Comparison of ENCODE assay signal across 19 cellular contexts in the genomic region with DNA sequence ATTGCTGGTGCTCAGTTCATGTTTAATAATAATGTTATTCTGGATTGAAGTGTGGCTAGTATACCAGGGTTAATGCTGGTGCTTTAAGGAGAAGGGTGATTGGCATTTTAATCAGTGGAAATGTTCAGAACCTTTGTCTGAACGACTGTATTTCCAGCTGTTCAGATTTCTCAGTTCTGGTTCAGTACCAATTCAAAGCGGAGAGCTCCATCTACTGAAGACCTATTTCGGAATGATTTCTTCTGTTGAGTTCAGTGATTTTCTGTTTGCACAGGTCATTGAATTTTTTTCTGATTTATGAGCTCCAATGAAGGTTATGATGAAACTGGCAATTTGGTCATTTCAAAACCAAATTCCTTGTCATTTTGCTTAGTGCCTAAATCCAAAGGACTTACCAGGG.
DNase-seq lines count a peak whose midpoint lies in the region; ATAC-seq and TF ChIP-seq lines count a peak whose summit lies in the region.
"Had no signal": no experiment of that assay in that cellular context is flagged by ENCODE, and none has a peak within 500 bp of the region (broad histone marks: within the 10 kb centered on the region; RNA-seq: fewer than 3 reads in every experiment).

No MANE protein-coding gene starts in this region.

- H3K4me3 ChIP-seq in liver (ENCODE audit: low read depth in 1 of 3, low read length in 3 of 3) = no peak overlapping the region
- no peak overlapping the region for H3K4me3 ChIP-seq in right lobe of liver
- H3K4me3 ChIP-seq: PC-9, SJSA1 had no signal

- H3K9me3 ChIP-seq in liver (ENCODE audit: control insufficient read depth in 4 of 4, low read length in 3 of 4) (no peaks in the 10 kb centered on the region), right lobe of liver (no peaks in the 10 kb centered on the region)
- H3K9me3 ChIP-seq: Caco-2, SJSA1 had no signal

- H3K27ac ChIP-seq in liver (ENCODE audit: low read depth in 1 of 2, low read length in 2 of 2) (no peak overlapping the region), right lobe of liver (no peak overlapping the region)
- H3K27ac ChIP-seq: HL-60, PC-9, SJSA1 had no signal

- H3K4me3 Mint-ChIP-seq in activated naive CD8-positive, alpha-beta T cell treated with anti-CD3 and anti-CD28 coated beads, Interleukin-2, amount 50 U/mL, for 24 hours = no peak overlapping the region
- H3K4me3 Mint-ChIP-seq: B cell; CD4-positive, CD25-positive, alpha-beta regulatory T cell had no signal

- ATAC-seq in right lobe of liver = no peak
- no peak for ATAC-seq in GM18520 (IDR thresholded peaks at IDR 0.05; ENCODE audit: unreplicated experiment)
- no peak for ATAC-seq in activated naive CD8-positive, alpha-beta T cell treated with anti-CD3 and anti-CD28 coated beads, Interleukin-2, amount 50 U/mL, for 24 hours

- no peak for TF ChIP-seq POLR2A in right lobe of liver (IDR thresholded peaks at IDR 0.05)

- WGBS in liver = 84% methylated on average over 3 of the region's 3 CpGs
- 76% methylated on average over 3 of the region's 3 CpGs for WGBS in right lobe of liver (ENCODE audit: insufficient coverage, low coverage, low lambda C conversion rate, missing lambda C conversion rate)

- no peak overlapping the region for H3K9ac ChIP-seq in liver (ENCODE audit: low read depth in 1 of 2, low read length in 2 of 2)

- H3K27ac Mint-ChIP-seq in activated naive CD8-positive, alpha-beta T cell treated with anti-CD3 and anti-CD28 coated beads, Interleukin-2, amount 50 U/mL, for 24 hours = no peak overlapping the region
- H3K27ac Mint-ChIP-seq: B cell had no signal

- H3K36me3 ChIP-seq in liver (ENCODE audit: control insufficient read depth in 4 of 4, insufficient read depth in 3 of 4, low read depth in 1 of 4, low read length in 3 of 4) (no peaks in the 10 kb centered on the region), right lobe of liver (no peaks in the 10 kb centered on the region)
- H3K36me3 ChIP-seq: SJSA1 had no signal

- DNase-seq in right lobe of liver (no peak), amniotic epithelial cell (ENCODE audit: low read depth) (peak; percentile 8), medulla oblongata (ENCODE audit: extremely low spot score) (peak; percentile 28), middle frontal gyrus (ENCODE audit: extremely low spot score, low spot score) (no peak)
- no peak for DNase-seq in activated naive CD8-positive, alpha-beta T cell treated with anti-CD3 and anti-CD28 coated beads, Interleukin-2, amount 50 U/mL, for 24 hours
- DNase-seq: Caco-2; CD4-positive, CD25-positive, alpha-beta regulatory T cell; DMS153; KBM-7; NCI-H1436 treated with DMSO at 0.1 percent for 48 hours; NCI-H2081 treated with DMSO at 0.1 percent for 48 hours; NCI-H226; NCI-H526; PC-9 had no signal

- peaks cover 5% of the 10 kb centered on the region for H3K36me3 Mint-ChIP-seq in activated naive CD8-positive, alpha-beta T cell treated with anti-CD3 and anti-CD28 coated beads, Interleukin-2, amount 50 U/mL, for 24 hours (ENCODE audit: low read depth)

- intact Hi-C loops in right lobe of liver (cut with DNase I) = no loop called here

- H3K27me3 Mint-ChIP-seq in activated naive CD8-positive, alpha-beta T cell treated with anti-CD3 and anti-CD28 coated beads, Interleukin-2, amount 50 U/mL, for 24 hours = no peaks in the 10 kb centered on the region
- H3K27me3 Mint-ChIP-seq: B cell; CD4-positive, CD25-positive, alpha-beta regulatory T cell had no signal

- TF ChIP-seq CTCF in liver (IDR thresholded peaks at IDR 0.05; ENCODE audit: low read depth, low read length, missing input control) (no peak), right lobe of liver (IDR thresholded peaks at IDR 0.05) (no peak)

- no peaks in the 10 kb centered on the region for H3K4me1 ChIP-seq in liver (ENCODE audit: control insufficient read depth in 4 of 4, insufficient read depth in 4 of 4, low read length in 3 of 4)
- H3K4me1 ChIP-seq in right lobe of liver = no peaks in the 10 kb centered on the region
- H3K4me1 ChIP-seq: Caco-2, SJSA1 had no signal

- TF ChIP-seq RAD21 in liver (IDR thresholded peaks at IDR 0.05) = no peak

- H3K9me3 Mint-ChIP-seq in activated naive CD8-positive, alpha-beta T cell treated with anti-CD3 and anti-CD28 coated beads, Interleukin-2, amount 50 U/mL, for 24 hours = peaks cover 2% of the 10 kb centered on the region

- H3K27me3 ChIP-seq in liver (ENCODE audit: control insufficient read depth in 4 of 4, insufficient read depth in 4 of 4, low read length in 3 of 4) = no peaks in the 10 kb centered on the region
- H3K27me3 ChIP-seq in right lobe of liver = no peaks in the 10 kb centered on the region
- H3K27me3 ChIP-seq: SJSA1 had no signal

- peaks cover 4% of the 10 kb centered on the region for H3K4me1 Mint-ChIP-seq in activated naive CD8-positive, alpha-beta T cell treated with anti-CD3 and anti-CD28 coated beads, Interleukin-2, amount 50 U/mL, for 24 hours

TF ChIP-seq in liver, 16 proteins besides CTCF, POLR2A, EP300 and RAD21:
- no peak for TF ChIP-seq SP1 (IDR thresholded peaks at IDR 0.05)
- TF ChIP-seq, protein P1, sequence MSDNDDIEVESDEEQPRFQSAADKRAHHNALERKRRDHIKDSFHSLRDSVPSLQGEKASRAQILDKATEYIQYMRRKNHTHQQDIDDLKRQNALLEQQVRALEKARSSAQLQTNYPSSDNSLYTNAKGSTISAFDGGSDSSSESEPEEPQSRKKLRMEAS (IDR thresholded peaks at IDR 0.05) = no peak
- TF ChIP-seq, protein P2, sequence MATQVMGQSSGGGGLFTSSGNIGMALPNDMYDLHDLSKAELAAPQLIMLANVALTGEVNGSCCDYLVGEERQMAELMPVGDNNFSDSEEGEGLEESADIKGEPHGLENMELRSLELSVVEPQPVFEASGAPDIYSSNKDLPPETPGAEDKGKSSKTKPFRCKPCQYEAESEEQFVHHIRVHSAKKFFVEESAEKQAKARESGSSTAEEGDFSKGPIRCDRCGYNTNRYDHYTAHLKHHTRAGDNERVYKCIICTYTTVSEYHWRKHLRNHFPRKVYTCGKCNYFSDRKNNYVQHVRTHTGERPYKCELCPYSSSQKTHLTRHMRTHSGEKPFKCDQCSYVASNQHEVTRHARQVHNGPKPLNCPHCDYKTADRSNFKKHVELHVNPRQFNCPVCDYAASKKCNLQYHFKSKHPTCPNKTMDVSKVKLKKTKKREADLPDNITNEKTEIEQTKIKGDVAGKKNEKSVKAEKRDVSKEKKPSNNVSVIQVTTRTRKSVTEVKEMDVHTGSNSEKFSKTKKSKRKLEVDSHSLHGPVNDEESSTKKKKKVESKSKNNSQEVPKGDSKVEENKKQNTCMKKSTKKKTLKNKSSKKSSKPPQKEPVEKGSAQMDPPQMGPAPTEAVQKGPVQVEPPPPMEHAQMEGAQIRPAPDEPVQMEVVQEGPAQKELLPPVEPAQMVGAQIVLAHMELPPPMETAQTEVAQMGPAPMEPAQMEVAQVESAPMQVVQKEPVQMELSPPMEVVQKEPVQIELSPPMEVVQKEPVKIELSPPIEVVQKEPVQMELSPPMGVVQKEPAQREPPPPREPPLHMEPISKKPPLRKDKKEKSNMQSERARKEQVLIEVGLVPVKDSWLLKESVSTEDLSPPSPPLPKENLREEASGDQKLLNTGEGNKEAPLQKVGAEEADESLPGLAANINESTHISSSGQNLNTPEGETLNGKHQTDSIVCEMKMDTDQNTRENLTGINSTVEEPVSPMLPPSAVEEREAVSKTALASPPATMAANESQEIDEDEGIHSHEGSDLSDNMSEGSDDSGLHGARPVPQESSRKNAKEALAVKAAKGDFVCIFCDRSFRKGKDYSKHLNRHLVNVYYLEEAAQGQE (IDR thresholded peaks at IDR 0.05) = peak; percentile 92
TF ChIP-seq in liver: peak in this region for 1.

Comparison
In these comparisons a context has a peak if more than half of its experiments do, and no peak if none do; other contexts are left out.
1. DNase-seq: peak in amniotic epithelial cell (single experiment) and medulla oblongata (single experiment); none in right lobe of liver (0 of 3), middle frontal gyrus (single experiment) and activated naive CD8-positive, alpha-beta T cell treated with anti-CD3 and anti-CD28 coated beads, Interleukin-2, amount 50 U/mL, for 24 hours (single experiment).